In genomic region chr12:102685172-102685571, GRCh38 we compare ENCODE assay signal across 28 cellular contexts.
"Had no signal": no experiment of that assay in that cellular context is flagged by ENCODE, and none has a peak within 500 bp of the region (broad histone marks: within the 10 kb centered on the region; RNA-seq: fewer than 3 reads in every experiment).

No MANE protein-coding gene starts in this region.

- H3K36me3 ChIP-seq: left lung, lower lobe of right lung, neural progenitor cell, neutrophil, sigmoid colon, spleen, stomach, thyroid gland, transverse colon, upper lobe of left lung, vagina had no signal

- H3K27me3 ChIP-seq: left lung, neural progenitor cell, neutrophil, sigmoid colon, spleen, stomach, testis, thyroid gland, transverse colon, upper lobe of left lung, vagina had no signal

- H3K27ac ChIP-seq: left lung, lower lobe of right lung, neural progenitor cell, neutrophil, parathyroid adenoma, sigmoid colon, spleen, stomach, testis, thyroid gland, transverse colon, upper lobe of left lung, vagina had no signal

- H3K9me3 Mint-ChIP-seq: nephron progenitor cell; neural progenitor cell; stimulated activated memory B cell treated with anti-CD40 and anti-IgM and Interleukin-4, amounts not matched to agents 10 μg/mL and 1 μg/mL and 100 μg/mL, for 72 hours had no signal

- H3K4me1 Mint-ChIP-seq: natural killer cell; nephron progenitor cell; stimulated activated memory B cell treated with anti-CD40 and anti-IgM and Interleukin-4, amounts not matched to agents 10 μg/mL and 1 μg/mL and 100 μg/mL, for 72 hours had no signal

- H3K4me3 Mint-ChIP-seq: natural killer cell; nephron progenitor cell; neural progenitor cell; stimulated activated memory B cell treated with anti-CD40 and anti-IgM and Interleukin-4, amounts not matched to agents 10 μg/mL and 1 μg/mL and 100 μg/mL, for 72 hours had no signal

- FAIRE-seq: keratinocyte, small intestine had no signal

- H3K4me3 ChIP-seq: left lung, lower lobe of right lung, neural progenitor cell, sigmoid colon, spleen, stomach, testis, thyroid gland, transverse colon, upper lobe of left lung, vagina had no signal

- H3K27ac Mint-ChIP-seq: natural killer cell; nephron progenitor cell; neural progenitor cell; progenitor cell of endocrine pancreas; stimulated activated memory B cell treated with anti-CD40 and anti-IgM and Interleukin-4, amounts not matched to agents 10 μg/mL and 1 μg/mL and 100 μg/mL, for 72 hours had no signal

- H3K4me2 ChIP-seq: neural progenitor cell had no signal

- H2AFZ ChIP-seq: neural progenitor cell, parathyroid adenoma had no signal

- H3K79me2 ChIP-seq: parathyroid adenoma had no signal

- ATAC-seq: left colon; left lung; lower lobe of right lung; natural killer cell; right cardiac atrium; stimulated activated memory B cell treated with anti-CD40 and anti-IgM and Interleukin-4, amounts not matched to agents 10 μg/mL and 1 μg/mL and 100 μg/mL, for 72 hours; stimulated activated naive CD8-positive, alpha-beta T cell treated with anti-CD3 and anti-CD28 coated beads, Interleukin-15, Interleukin-2, amounts not matched to agents 100 U/mL and 50 U/mL, for 24 hours had no signal

- H3K9me3 ChIP-seq: left lung, lower lobe of right lung, neutrophil, sigmoid colon, spleen, stomach, testis, thyroid gland, transverse colon, upper lobe of left lung, vagina had no signal

- DNase-seq: hippocampal formation; kidney glomerular epithelial cell; left colon; left lung; lower lobe of right lung; mammary epithelial cell; mesenchymal stem cell; natural killer cell; nephron progenitor cell; occipital lobe; right cardiac atrium; sigmoid colon; small intestine; spleen; stimulated activated CD4-positive, alpha-beta T cell treated with anti-CD3 and anti-CD28 coated beads, Interleukin-4, amount 100 ng/mL, for 24 hours; stimulated activated naive CD8-positive, alpha-beta T cell treated with anti-CD3 and anti-CD28 coated beads, Interleukin-15, Interleukin-2, amounts not matched to agents 100 U/mL and 50 U/mL, for 24 hours; stomach; testis; thyroid gland; transverse colon; upper lobe of left lung had no signal

- H3K9ac ChIP-seq: neural progenitor cell, parathyroid adenoma had no signal

- H3K4me1 ChIP-seq: left lung, lower lobe of right lung, parathyroid adenoma, sigmoid colon, spleen, transverse colon, upper lobe of left lung, vagina had no signal

- H3K36me3 Mint-ChIP-seq: natural killer cell; neural progenitor cell; stimulated activated memory B cell treated with anti-CD40 and anti-IgM and Interleukin-4, amounts not matched to agents 10 μg/mL and 1 μg/mL and 100 μg/mL, for 72 hours had no signal
